7 cellular contexts compared by ENCODE assay signal in genomic region chr19:30311911-30312310, GRCh38.
"Had no signal": no experiment of that assay in that cellular context is flagged by ENCODE, and none has a peak within 500 bp of the region (broad histone marks: within the 10 kb centered on the region; RNA-seq: fewer than 3 reads in every experiment).

No MANE protein-coding gene starts in this region.

- DNase-seq: GM23248, GOT3, HFFc6, IMR-90 had no signal

- H2AFZ ChIP-seq: GM23248 had no signal

- H3K27ac ChIP-seq: GM23248 had no signal

- H3K4me3 ChIP-seq: GM23248, HAP-1, K562 had no signal

- H3K4me1 ChIP-seq: HAP-1 had no signal

- H3K9me3 ChIP-seq: HAP-1 had no signal

- H3K36me3 ChIP-seq: HAP-1 had no signal

- FAIRE-seq: HTR-8/SVneo, K562 had no signal

- H3K9ac ChIP-seq: GM23248 had no signal
